28 cellular contexts compared by ENCODE assay signal in genomic region chr18:13227910-13228309, GRCh38.
"Had no signal": no experiment of that assay in that cellular context is flagged by ENCODE, and none has a peak within 500 bp of the region (broad histone marks: within the 10 kb centered on the region; RNA-seq: fewer than 3 reads in every experiment).

No MANE protein-coding gene starts in this region.

- H3K36me3 ChIP-seq: adrenal gland, WERI-Rb-1 had no signal

- H3K9me3 ChIP-seq: adrenal gland, body of pancreas had no signal

- H3K4me3 ChIP-seq: adrenal gland, body of pancreas, coronary artery, dorsolateral prefrontal cortex had no signal

- DNase-seq: activated B cell treated with CpG ODN at 0.5 μM for 24 hours; activated CD4-positive, alpha-beta T cell treated with anti-CD3 and anti-CD28 coated beads for 48 hours; activated CD4-positive, alpha-beta T cell treated with anti-CD3 and anti-CD28 coated beads, Interleukin-2, amount 50 U/mL, for 1 hour; activated CD4-positive, alpha-beta T cell treated with anti-CD3 and anti-CD28 coated beads, Interleukin-2, amount 50 U/mL, for 48 hours; activated CD8-positive, alpha-beta T cell treated with anti-CD3 and anti-CD28 coated beads for 36 hours; activated effector memory CD4-positive, alpha-beta T cell treated with anti-CD3 and anti-CD28 coated beads, Interleukin-2, amount 50 U/mL, for 16 hours; activated naive CD4-positive, alpha-beta T cell treated with anti-CD3 and anti-CD28 coated beads for 36 hours; activated naive CD8-positive, alpha-beta T cell treated with anti-CD3 and anti-CD28 coated beads for 36 hours; activated naive CD8-positive, alpha-beta T cell treated with anti-CD3 and anti-CD28 coated beads, Interleukin-2, amount 50 U/mL, for 24 hours; activated T-cell treated with anti-CD3 and anti-CD28 coated beads, Interleukin-2, amount 50 U/mL, for 1 hour; activated T-cell treated with anti-CD3 and anti-CD28 coated beads, Interleukin-2, amount 50 U/mL, for 48 hours; amygdala; body of pancreas; central memory CD4-positive, alpha-beta T cell; cerebellar nuclear complex; dorsolateral prefrontal cortex; effector memory CD4-positive, alpha-beta T cell; endodermal cell; foreskin fibroblast; SW 1271; T-cell; T-helper 17 cell; T1000; WERI-Rb-1 had no signal

- H3K27ac ChIP-seq: body of pancreas, coronary artery, dorsolateral prefrontal cortex, WERI-Rb-1 had no signal

- ATAC-seq: activated CD4-positive, CD25-positive, alpha-beta regulatory T cell treated with anti-CD3 and anti-CD28 coated beads, Interleukin-2, amount 50 U/mL, for 24 hours; activated CD8-positive, alpha-beta T cell treated with anti-CD3 and anti-CD28 coated beads for 36 hours; activated naive CD8-positive, alpha-beta T cell treated with anti-CD3 and anti-CD28 coated beads, Interleukin-2, amount 50 U/mL, for 24 hours; body of pancreas; esophagus mucosa; T-cell; T-helper 17 cell had no signal

- H3K27me3 ChIP-seq: adrenal gland, body of pancreas, dorsolateral prefrontal cortex had no signal
